8 cellular contexts compared by ENCODE assay signal in the genomic region with DNA sequence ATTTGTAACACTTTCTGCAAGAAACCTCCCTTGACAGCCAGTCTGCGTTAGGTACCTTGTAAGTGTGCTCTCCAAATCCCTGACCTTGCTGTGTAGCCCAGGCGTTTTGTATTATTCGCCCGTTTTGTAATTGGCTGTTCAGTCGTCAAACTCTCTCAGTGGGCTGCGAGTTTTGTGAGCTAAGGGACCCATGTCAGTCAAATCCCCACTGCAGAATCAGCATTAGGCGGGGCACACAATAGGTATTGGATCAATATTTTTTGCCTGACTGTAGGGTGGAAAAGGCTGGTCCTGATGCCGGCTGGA. TPM values are rescaled to one million over a fixed set of nuclear protein-coding genes. Genes with fewer than 3 reads are reported as not detected.
DNase-seq lines count a peak whose midpoint lies in the region; ATAC-seq, FAIRE-seq and TF ChIP-seq lines count a peak whose summit lies in the region.

No MANE protein-coding gene starts in this region.

- peak; percentile 11 for DNase-seq in Caki2 (ENCODE audit: low read depth)
- DNase-seq in NT2/D1 (ENCODE audit: low read depth, low spot score): no peak
- DNase-seq in H1 (ENCODE audit: low read depth in 1 of 2, low spot score in 2 of 2): peak in 1 of 2 experiments; percentile 52
- DNase-seq in ovary: no peak
- no peak for DNase-seq in T-helper 9 cell
- DNase-seq in UCSD-AML1 (lab: John Stamatoyannopoulos, UW; ENCODE audit: unreplicated experiment): no peak

- no peak overlapping the region for H2BK20ac ChIP-seq in H1 (ENCODE audit: low read length)

- peak overlapping the region; percentile 84 for H3K4me3 ChIP-seq in NT2/D1 (ENCODE audit: insufficient read length, low read depth)
- H3K4me3 ChIP-seq in H1 (ENCODE audit: extremely low read depth in 1 of 4, insufficient read depth in 2 of 4, low read depth in 3 of 4, low read length in 4 of 4): peak overlapping the region; percentile 77 to 89 (median 84)
- H3K4me3 ChIP-seq in ovary: peak overlapping the region; percentile 83

- H3K23me2 ChIP-seq in H1 (ENCODE audit: low read depth, low read length): peaks cover 4% of the 10 kb centered on the region; the same call in 1 of the 2 replicates

- no peak overlapping the region for H4K91ac ChIP-seq in H1 (replicated peaks; ENCODE audit: insufficient read length, low read length)

- TF ChIP-seq EP300 in H1 (IDR thresholded peaks at IDR 0.05; ENCODE audit: borderline replicate concordance in 1 of 2, low read depth in 2 of 2, low read length in 2 of 2): no peak
- no peak for TF ChIP-seq EP300 in ovary (IDR thresholded peaks at IDR 0.05)

- 0 out of 2 replicates have a peak overlapping the region, but pooled peaks have one; percentile 13 for H2AFZ ChIP-seq in H1 (ENCODE audit: low read length)

- H3K4ac ChIP-seq in H1 (replicated peaks; ENCODE audit: insufficient read length, low read depth, low read length): no peak overlapping the region

- ATAC-seq in GM21576 (IDR thresholded peaks at IDR 0.05; ENCODE audit: unreplicated experiment) (no peak), GM18909 (IDR thresholded peaks at IDR 0.05; ENCODE audit: poor library complexity, unreplicated experiment) (no peak)

- H3K27ac ChIP-seq in H1 (ENCODE audit: low read depth, low read length) (no peak overlapping the region), ovary (peak overlapping the region; percentile 81 to 92)

- 32% methylated on average over 8 of the region's 8 CpGs; no CpG with 5 or more reads in 1 of the 2 experiments for WGBS in H1 (ENCODE audit: extremely low coverage in 1 of 2, insufficient coverage in 1 of 2, insufficient read length in 1 of 2, insufficient replicate concordance in 2 of 2, low coverage in 1 of 2, low lambda C conversion rate in 2 of 2, missing lambda C conversion rate in 1 of 2), 2 experiments
- WGBS in ovary, 3 donors: 11 to 16% (median 15%) methylated on average over 8 of the region's 8 CpGs

- no peaks in the 10 kb centered on the region for H4K20me1 ChIP-seq in H1 (replicated peaks in 1 of 2; ENCODE audit: control insufficient read depth in 1 of 2, insufficient read depth in 2 of 2, low read length in 2 of 2)

- H3K4me1 ChIP-seq in NT2/D1 (ENCODE audit: insufficient read depth, insufficient read length) (no peaks in the 10 kb centered on the region), H1 (replicated peaks in 1 of 4; ENCODE audit: control insufficient read depth in 3 of 4, insufficient read depth in 4 of 4, low read length in 3 of 4) (peaks cover 0 to 8% (median 2%) of the 10 kb centered on the region in 4 experiments; a peak in 4 of 7 replicates), ovary (ENCODE audit: insufficient read depth) (peaks cover 2% of the 10 kb centered on the region)

- intact Hi-C loops in ovary (cut with DNase I): loop anchor here in 1 of 4 donors (5.0 kb wide), 1 partner anchor 79 kb away; no protein-coding TSS in a partner anchor

- in situ Hi-C loops in Caki2 (cut with HindIII; ENCODE audit: low pct_unique_long_range_greater_than_20kb, low sequenced_read_pairs): no loop called here

- TF ChIP-seq CTCF in H1 (IDR thresholded peaks at IDR 0.05; ENCODE audit: control extremely low read depth in 1 of 3, insufficient read depth in 1 of 3, low read depth in 1 of 3, low read length in 3 of 3) (no peak), ovary (IDR thresholded peaks at IDR 0.05) (no peak)

- H3K79me1 ChIP-seq in H1 (ENCODE audit: low read depth, low read length): no peaks in the 10 kb centered on the region

- CTCF ChIA-PET in H1 (lab: Charles Lee; ENCODE audit: partially characterized antibody): interaction anchor here (0.8 to 4.7 kb wide), 10 partner anchors 17 to 327 kb away, joined by 3 to 53 read pairs (median 4); no protein-coding TSS in a partner anchor

- no peak overlapping the region for H2BK5ac ChIP-seq in H1 (ENCODE audit: low read depth, low read length)

- H3K18ac ChIP-seq in H1 (ENCODE audit: extremely low read depth, low read length): no peak overlapping the region

- no peak overlapping the region for H2BK12ac ChIP-seq in H1 (ENCODE audit: low read depth, low read length)

- H3K56ac ChIP-seq in H1 (replicated peaks; ENCODE audit: insufficient read length, low read depth, low read length): no peak overlapping the region

- no peak overlapping the region for H2BK15ac ChIP-seq in H1 (ENCODE audit: low read length)

- H2BK120ac ChIP-seq in H1 (replicated peaks; ENCODE audit: low read depth, low read length): no peak overlapping the region

- H3K9me3 ChIP-seq in NT2/D1 (ENCODE audit: insufficient read depth, low read length): no peaks in the 10 kb centered on the region
- H3K9me3 ChIP-seq in H1 (ENCODE audit: insufficient read depth in 2 of 2, low read depth in 1 of 2, low read length in 1 of 2): no peaks in the 10 kb centered on the region
- no peaks in the 10 kb centered on the region for H3K9me3 ChIP-seq in ovary

- H4K8ac ChIP-seq in H1 (ENCODE audit: extremely low read depth, insufficient read depth, low read length): no peak overlapping the region

- POLR2A ChIA-PET in H1 (lab: Charles Lee; ENCODE audit: partially characterized antibody): interaction anchor here (0.6 to 3.3 kb wide), 21 partner anchors 9 to 271 kb away, joined by 3 to 16 read pairs (median 4); partner anchors contain the start of genes ECSCR, PAIP2, SPATA24 and UBE2D2

- no peak overlapping the region for H3K23ac ChIP-seq in H1 (ENCODE audit: insufficient read length)

- no peak overlapping the region for H4K5ac ChIP-seq in H1 (ENCODE audit: insufficient read length, low read depth, low read length)

- H2AK5ac ChIP-seq in H1 (ENCODE audit: low read depth, low read length): no peak overlapping the region

- no peaks in the 10 kb centered on the region for H3K79me2 ChIP-seq in H1 (ENCODE audit: control insufficient read depth in 1 of 2, insufficient read depth in 2 of 2, low read length in 2 of 2)

- H3K27me3 ChIP-seq in NT2/D1 (ENCODE audit: insufficient read depth, insufficient read length) (no peaks in the 10 kb centered on the region), H1 (replicated peaks in 1 of 4; ENCODE audit: control insufficient read depth in 3 of 4, extremely low read depth in 1 of 4, insufficient read depth in 3 of 4, low read length in 3 of 4) (no peaks in the 10 kb centered on the region), ovary (no peaks in the 10 kb centered on the region)

- H3K9ac ChIP-seq in NT2/D1 (ENCODE audit: insufficient read length, low read depth) (peak overlapping the region; percentile 2), H1 (replicated peaks in 1 of 4; ENCODE audit: extremely low read depth in 1 of 4, low read depth in 3 of 4, low read length in 3 of 4) (peak overlapping the region in 1 of 4 experiments; percentile 24; a peak in 2 of 7 replicates)

- TF ChIP-seq POLR2A in H1 (IDR thresholded peaks at IDR 0.05; ENCODE audit: control extremely low read depth in 1 of 2, low read depth in 2 of 2, low read length in 2 of 2) (no peak), ovary (IDR thresholded peaks at IDR 0.05) (no peak)

- no peak overlapping the region for H3K14ac ChIP-seq in H1 (ENCODE audit: insufficient read length)

- no peak for FAIRE-seq in H1 (lab: Jason Lieb, UNC)

- TF ChIP-seq RAD21 in H1 (IDR thresholded peaks at IDR 0.05 in 1 of 2, conservative IDR thresholded peaks at IDR 0.05 in 1 of 2; ENCODE audit: low read depth in 2 of 2, low read length in 2 of 2): no peak

- H3K36me3 ChIP-seq in NT2/D1 (ENCODE audit: insufficient read depth, insufficient read length, low read length) (peaks cover 5% of the 10 kb centered on the region), H1 (ENCODE audit: control insufficient read depth in 2 of 4, insufficient read depth in 4 of 4, low read length in 3 of 4) (peaks cover 0 to 6% (median 3%) of the 10 kb centered on the region in 4 experiments; a peak in 2 of 8 replicates), ovary (no peaks in the 10 kb centered on the region)

- H3K4me2 ChIP-seq in H1 (ENCODE audit: insufficient read depth in 1 of 2, low read depth in 2 of 2, low read length in 2 of 2): peak overlapping the region; percentile 72 to 99

RNA-seq across cellular contexts. Expression of gene DNAJC18, which starts 0.7 kb away (rescaled TPM):
- 1.4 and 3.3 TPM in 2 replicates for total RNA-seq in Caki2 (2014; rRNA removed; shearing (Covaris generic); ENCODE audit: low replicate concordance)
- 22.0 and 29.2 TPM in 2 replicates for total RNA-seq in H1 (2021; fragmentation: NEBNext Ultra II Directional; extraction: Animal tissue kit (Norgen Biotek cat#: 25700))
- polyA plus RNA-seq in H1 (2011; rRNA removed) (3.8 and 7.8 TPM in 2 replicates), ovary (10 to 100 TPM; 11.1 to 35.6 TPM)
- 6.7 TPM for polyA plus RNA-seq in H1 (2011; cell fraction: cytosol; rRNA removed)
- 2.7 TPM for polyA plus RNA-seq in H1 (2011; cell fraction: nucleus; rRNA removed)
- 11.0 to 14.3 TPM (median 13.8 TPM) in 4 replicates for polyA plus RNA-seq in H1 (2012, experiment 1 of 2)
- polyA plus RNA-seq in H1 (2012, experiment 2 of 2): 3.2 TPM
- 15.0 TPM for polyA plus RNA-seq in H1 (2013, experiment 1 of 2)
- 19.1 TPM for polyA plus RNA-seq in H1 (2013, experiment 2 of 2)
- 8.4 and 10.7 TPM in 2 replicates for polyA minus RNA-seq in H1 (2011; rRNA and poly(A)+ RNA removed)
- 11.4 TPM for polyA minus RNA-seq in H1 (2011; cell fraction: cytosol; rRNA and poly(A)+ RNA removed)
- polyA minus RNA-seq in H1 (2011; cell fraction: nucleus; rRNA and poly(A)+ RNA removed): 4.1 TPM
- 10 to 100 TPM in 6 of 7 donors, 1 to 10 TPM in 1; 5.2 to 31.0 (median 22.4) TPM for total RNA-seq in ovary

RNA-seq across cellular contexts. Expression of gene ECSCR, which starts 23.9 kb away (rescaled TPM):
- total RNA-seq in Caki2 (2014; rRNA removed; shearing (Covaris generic); ENCODE audit: low replicate concordance): not detected in 2 replicates
- 2.7 and 3.3 TPM in 2 replicates for total RNA-seq in H1 (2021; fragmentation: NEBNext Ultra II Directional; extraction: Animal tissue kit (Norgen Biotek cat#: 25700))
- polyA plus RNA-seq in H1 (2011; rRNA removed) (4.9 and 7.2 TPM in 2 replicates), ovary (10 to 100 TPM; 32.8 to 43.5 TPM)
- polyA plus RNA-seq in H1 (2011; cell fraction: cytosol; rRNA removed): 5.4 TPM
- polyA plus RNA-seq in H1 (2011; cell fraction: nucleus; rRNA removed): 4.4 TPM
- polyA plus RNA-seq in H1 (2012, experiment 1 of 2): 2.8 to 4.2 TPM (median 3.6 TPM) in 4 replicates
- 2.7 TPM for polyA plus RNA-seq in H1 (2012, experiment 2 of 2)
- 4.8 TPM for polyA plus RNA-seq in H1 (2013, experiment 1 of 2)
- 4.9 TPM for polyA plus RNA-seq in H1 (2013, experiment 2 of 2)
- polyA minus RNA-seq in H1 (2011; rRNA and poly(A)+ RNA removed): 3.3 and 3.6 TPM in 2 replicates
- not detected for polyA minus RNA-seq in H1 (2011; cell fraction: cytosol; rRNA and poly(A)+ RNA removed)
- polyA minus RNA-seq in H1 (2011; cell fraction: nucleus; rRNA and poly(A)+ RNA removed): 1.7 TPM
- total RNA-seq in ovary: 10 to 100 TPM in 3 of 7 donors, 1 to 10 TPM in 4; 4.4 to 17.5 (median 7.2) TPM

RNA-seq across cellular contexts. Expression of gene SMIM33, which starts 32.1 kb away (rescaled TPM):
- total RNA-seq in Caki2 (2014; rRNA removed; shearing (Covaris generic); ENCODE audit: low replicate concordance): not detected in 2 replicates
- total RNA-seq in H1 (2021; fragmentation: NEBNext Ultra II Directional; extraction: Animal tissue kit (Norgen Biotek cat#: 25700)): not detected in 2 replicates
- not detected in 2 replicates for polyA plus RNA-seq in H1 (2011; rRNA removed)
- polyA plus RNA-seq in H1 (2011; cell fraction: cytosol; rRNA removed): not detected
- not detected for polyA plus RNA-seq in H1 (2011; cell fraction: nucleus; rRNA removed)
- polyA plus RNA-seq in H1 (2012, experiment 1 of 2): not detected in 4 replicates
- polyA plus RNA-seq in H1 (2012, experiment 2 of 2): not detected
- not detected for polyA plus RNA-seq in H1 (2013, experiment 1 of 2)
- not detected for polyA plus RNA-seq in H1 (2013, experiment 2 of 2)
- 0.05 TPM in 1 of 2 replicates, not detected in the other for polyA minus RNA-seq in H1 (2011; rRNA and poly(A)+ RNA removed)
- not detected for polyA minus RNA-seq in H1 (2011; cell fraction: cytosol; rRNA and poly(A)+ RNA removed)
- not detected for polyA minus RNA-seq in H1 (2011; cell fraction: nucleus; rRNA and poly(A)+ RNA removed)
- not detected for total RNA-seq in ovary
- polyA plus RNA-seq in ovary: not detected

RNA-seq across cellular contexts. Expression of gene SPATA24, which starts 34.8 kb away (rescaled TPM):
- 2.5 and 12.8 TPM in 2 replicates for total RNA-seq in Caki2 (2014; rRNA removed; shearing (Covaris generic); ENCODE audit: low replicate concordance)
- total RNA-seq in H1 (2021; fragmentation: NEBNext Ultra II Directional; extraction: Animal tissue kit (Norgen Biotek cat#: 25700)): 9.4 and 11.6 TPM in 2 replicates
- 4.4 and 5.8 TPM in 2 replicates for polyA plus RNA-seq in H1 (2011; rRNA removed)
- 12.5 TPM for polyA plus RNA-seq in H1 (2011; cell fraction: cytosol; rRNA removed)
- 5.7 TPM for polyA plus RNA-seq in H1 (2011; cell fraction: nucleus; rRNA removed)
- 17.4 to 22.5 TPM (median 18.6 TPM) in 4 replicates for polyA plus RNA-seq in H1 (2012, experiment 1 of 2)
- 20.0 TPM for polyA plus RNA-seq in H1 (2012, experiment 2 of 2)
- polyA plus RNA-seq in H1 (2013, experiment 1 of 2): 12.3 TPM
- polyA plus RNA-seq in H1 (2013, experiment 2 of 2): 12.3 TPM
- 5.5 and 6.6 TPM in 2 replicates for polyA minus RNA-seq in H1 (2011; rRNA and poly(A)+ RNA removed)
- polyA minus RNA-seq in H1 (2011; cell fraction: cytosol; rRNA and poly(A)+ RNA removed): 8.6 TPM
- 7.0 TPM for polyA minus RNA-seq in H1 (2011; cell fraction: nucleus; rRNA and poly(A)+ RNA removed)
- total RNA-seq in ovary: 1 to 10 TPM; 2.1 to 4.7 (median 3.3) TPM
- polyA plus RNA-seq in ovary: 1 to 10 TPM; 6.5 to 6.7 TPM

RNA-seq across cellular contexts. Expression of gene PROB1, which starts 43.8 kb away (rescaled TPM):
- not detected in 2 replicates for total RNA-seq in Caki2 (2014; rRNA removed; shearing (Covaris generic); ENCODE audit: low replicate concordance)
- total RNA-seq in H1 (2021; fragmentation: NEBNext Ultra II Directional; extraction: Animal tissue kit (Norgen Biotek cat#: 25700)): 3.1 and 3.3 TPM in 2 replicates
- polyA plus RNA-seq in H1 (2011; rRNA removed) (0.89 and 1.9 TPM in 2 replicates), ovary (1 to 10 TPM in 1 of 2 donors, under 1 TPM in 1; 0.65 to 1.0 TPM)
- 1.5 TPM for polyA plus RNA-seq in H1 (2011; cell fraction: cytosol; rRNA removed)
- 2.0 TPM for polyA plus RNA-seq in H1 (2011; cell fraction: nucleus; rRNA removed)
- 1.7 to 2.4 TPM (median 2.3 TPM) in 4 replicates for polyA plus RNA-seq in H1 (2012, experiment 1 of 2)
- 2.1 TPM for polyA plus RNA-seq in H1 (2012, experiment 2 of 2)
- 1.8 TPM for polyA plus RNA-seq in H1 (2013, experiment 1 of 2)
- polyA plus RNA-seq in H1 (2013, experiment 2 of 2): 1.7 TPM
- polyA minus RNA-seq in H1 (2011; rRNA and poly(A)+ RNA removed): 0.44 and 0.73 TPM in 2 replicates
- polyA minus RNA-seq in H1 (2011; cell fraction: cytosol; rRNA and poly(A)+ RNA removed): 1.3 TPM
- polyA minus RNA-seq in H1 (2011; cell fraction: nucleus; rRNA and poly(A)+ RNA removed): 2.4 TPM
- total RNA-seq in ovary: 1 to 10 TPM in 4 of 7 donors, under 1 TPM in 3; 0.60 to 2.0 (median 1.0) TPM
